29 cellular contexts compared by ENCODE assay signal in the genomic region with DNA sequence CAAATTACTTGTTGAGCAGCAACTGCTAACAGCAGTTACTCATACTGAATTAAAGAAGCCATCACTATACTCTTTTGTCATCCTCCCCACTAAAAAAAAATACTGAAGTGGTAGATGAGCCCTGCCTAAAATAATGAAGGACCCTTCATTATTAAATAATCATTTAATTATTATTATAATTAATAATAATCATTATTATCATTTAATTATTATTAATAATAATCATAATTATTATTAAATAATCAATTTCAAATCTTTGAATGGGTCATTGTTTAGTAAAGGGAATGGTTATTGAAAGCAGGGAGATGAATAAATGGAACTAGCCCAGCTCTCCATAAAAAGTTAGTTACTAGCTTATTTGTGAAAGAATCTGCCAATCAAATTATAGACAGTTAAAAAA.
"Had no signal": no experiment of that assay in that cellular context is flagged by ENCODE, and none has a peak within 500 bp of the region (broad histone marks: within the 10 kb centered on the region; RNA-seq: fewer than 3 reads in every experiment).

No MANE protein-coding gene starts in this region.

- H3K4me1 ChIP-seq: colonic mucosa, esophagus squamous epithelium, foreskin keratinocyte, gastroesophageal sphincter had no signal

- H3K4me3 Mint-ChIP-seq: dendritic cell treated with granulocyte-macrophage colony-stimulating factor and Interleukin-4, amounts not matched to agents 40 ng/mL and 50 ng/mL, for 4 days; effector memory CD8-positive, alpha-beta T cell; endodermal cell had no signal

- ATAC-seq: effector memory CD8-positive, alpha-beta T cell; esophagus mucosa; foreskin keratinocyte; gastrocnemius medialis; gastroesophageal sphincter; heart left ventricle; heart right ventricle had no signal

- H3K27ac Mint-ChIP-seq: dendritic cell treated with granulocyte-macrophage colony-stimulating factor and Interleukin-4, amounts not matched to agents 40 ng/mL and 50 ng/mL, for 4 days; effector memory CD8-positive, alpha-beta T cell; endodermal cell had no signal

- H3K27me3 ChIP-seq: colonic mucosa, dorsolateral prefrontal cortex, esophagus muscularis mucosa, esophagus squamous epithelium, foreskin keratinocyte, gastrocnemius medialis, gastroesophageal sphincter, heart left ventricle, heart right ventricle had no signal

- H3K9me3 ChIP-seq: colonic mucosa, esophagus muscularis mucosa, esophagus squamous epithelium, gastrocnemius medialis, gastroesophageal sphincter, heart left ventricle, heart right ventricle had no signal

- H3K9me3 Mint-ChIP-seq: dendritic cell treated with granulocyte-macrophage colony-stimulating factor and Interleukin-4, amounts not matched to agents 40 ng/mL and 50 ng/mL, for 4 days; endodermal cell had no signal

- DNase-seq: colonic mucosa; cortex of kidney; dermis blood vessel endothelial cell; dorsolateral prefrontal cortex; effector CD4-positive, alpha-beta T cell; effector CD8-positive, alpha-beta T cell; effector memory CD4-positive, alpha-beta T cell; effector memory CD8-positive, alpha-beta T cell; endodermal cell; erythroblast; esophagus squamous epithelium; foreskin fibroblast; foreskin keratinocyte; foreskin melanocyte; gastrocnemius medialis; glutamatergic neuron; head of caudate nucleus; heart left ventricle; heart right ventricle had no signal

- H3K4me3 ChIP-seq: colonic mucosa, coronary artery, dorsolateral prefrontal cortex, esophagus muscularis mucosa, esophagus squamous epithelium, gastrocnemius medialis, gastroesophageal sphincter, heart left ventricle, heart right ventricle had no signal

- H3K4me1 Mint-ChIP-seq: endodermal cell had no signal

- H3K36me3 ChIP-seq: colonic mucosa, esophagus muscularis mucosa, esophagus squamous epithelium, gastrocnemius medialis, gastroesophageal sphincter, heart left ventricle, heart right ventricle had no signal

- H3K27ac ChIP-seq: colonic mucosa, coronary artery, dorsolateral prefrontal cortex, epithelial cell of prostate, esophagus muscularis mucosa, esophagus squamous epithelium, foreskin keratinocyte, gastrocnemius medialis, gastroesophageal sphincter had no signal

- H3K27me3 Mint-ChIP-seq: dendritic cell treated with granulocyte-macrophage colony-stimulating factor and Interleukin-4, amounts not matched to agents 40 ng/mL and 50 ng/mL, for 4 days; effector memory CD8-positive, alpha-beta T cell had no signal

- FAIRE-seq: colon, endometrium, endothelial cell of umbilical vein, frontal cortex had no signal
